ENCODE assay signal across 8 cellular contexts in the genomic region with DNA sequence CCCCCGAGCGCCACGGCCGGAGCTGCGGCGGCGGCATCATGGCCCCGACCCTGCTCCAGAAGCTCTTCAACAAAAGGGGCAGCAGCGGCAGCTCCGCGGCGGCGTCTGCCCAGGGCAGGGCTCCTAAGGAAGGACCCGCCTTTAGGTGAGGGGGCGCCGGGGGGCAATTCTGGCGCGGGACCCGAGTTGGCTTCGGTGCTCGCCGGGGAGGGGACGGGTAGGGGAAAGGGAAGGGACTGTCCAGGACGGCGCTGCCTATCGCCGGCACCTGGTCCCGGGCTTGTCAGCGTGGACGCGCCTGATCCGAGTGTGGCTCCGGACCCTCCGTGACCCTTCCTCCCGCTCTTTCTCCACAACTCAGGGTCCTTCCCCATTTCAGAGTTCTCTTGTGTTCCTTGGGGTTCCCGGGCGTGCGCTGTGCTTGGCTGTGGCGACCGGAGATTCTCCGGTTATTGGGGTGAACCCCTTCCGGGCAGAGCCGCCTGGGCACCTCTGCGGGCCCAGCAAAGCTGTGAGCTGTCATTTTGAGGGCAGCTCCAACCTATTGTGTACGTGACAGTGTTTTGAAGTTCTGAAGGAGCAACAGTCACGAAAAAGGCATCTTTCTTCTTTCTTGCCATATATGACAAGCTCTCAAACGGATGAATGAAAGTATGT. TPM values are rescaled to one million over a fixed set of nuclear protein-coding genes. Genes with fewer than 3 reads are reported as not detected.
DNase-seq lines count a peak whose midpoint lies in the region; ATAC-seq, FAIRE-seq and TF ChIP-seq lines count a peak whose summit lies in the region.

No MANE protein-coding gene starts in this region.

- H3K4me3 ChIP-seq in fibroblast of lung (replicated peaks in 1 of 4; ENCODE audit: control extremely low read depth in 1 of 4, insufficient read depth in 1 of 4, low read depth in 3 of 4, low read length in 4 of 4) (peak overlapping the region; percentile 75 to 92 (median 84)), neural cell (ENCODE audit: low read length) (peak overlapping the region; percentile 92), thoracic aorta (peak overlapping the region; percentile 81)

- H4K20me1 ChIP-seq in fibroblast of lung (ENCODE audit: control insufficient read depth, extremely low read depth, insufficient read depth, low read length) (no peaks in the 10 kb centered on the region), neural cell (ENCODE audit: insufficient read depth) (no peaks in the 10 kb centered on the region)

- peak overlapping the region; percentile 81 for H3K27ac ChIP-seq in fibroblast of lung (ENCODE audit: insufficient read depth, low read length)
- H3K27ac ChIP-seq in neural cell (ENCODE audit: low read length) = peak overlapping the region; percentile 89
- peak overlapping the region; percentile 85 to 89 for H3K27ac ChIP-seq in thoracic aorta

- H3K9ac ChIP-seq in fibroblast of lung (ENCODE audit: insufficient read depth, low read length) (peak overlapping the region; percentile 90), neural cell (ENCODE audit: low read length) (peak overlapping the region; percentile 92)

- no peaks in the 10 kb centered on the region for H3K9me3 ChIP-seq in fibroblast of lung (ENCODE audit: control insufficient read depth, insufficient read depth, low read depth, low read length)
- H3K9me3 ChIP-seq in neural cell (ENCODE audit: low read length) = no peaks in the 10 kb centered on the region
- H3K9me3 ChIP-seq in thoracic aorta = no peaks in the 10 kb centered on the region

- H3K9me2 ChIP-seq in neural cell (ENCODE audit: insufficient read depth, low read length) = no peaks in the 10 kb centered on the region

- H3K36me3 ChIP-seq in fibroblast of lung (ENCODE audit: control insufficient read depth, insufficient read depth, low read length) = no peaks in the 10 kb centered on the region
- no peaks in the 10 kb centered on the region for H3K36me3 ChIP-seq in neural cell (ENCODE audit: insufficient read depth, low read length)
- no peaks in the 10 kb centered on the region for H3K36me3 ChIP-seq in thoracic aorta

- H3K27me3 ChIP-seq in fibroblast of lung (ENCODE audit: control insufficient read depth, insufficient read depth, low read length) (no peaks in the 10 kb centered on the region), neural cell (ENCODE audit: insufficient read depth, low read depth, low read length) (no peaks in the 10 kb centered on the region), thoracic aorta (replicated peaks; ENCODE audit: insufficient read depth) (no peaks in the 10 kb centered on the region)

- H3F3A ChIP-seq in neural cell (ENCODE audit: insufficient read depth, low read length, poor library complexity, severe bottlenecking) = no peaks in the 10 kb centered on the region

- peak overlapping the region; percentile 90 for H3K4me2 ChIP-seq in fibroblast of lung (ENCODE audit: extremely low read depth, insufficient read depth, low read length)
- H3K4me2 ChIP-seq in neural cell (ENCODE audit: low read length) = peak overlapping the region; percentile 85

- FAIRE-seq in GM12892 (lab: Jason Lieb, UNC) = peak; percentile 40

- peak; percentile 68 for TF ChIP-seq EP300 in neural cell (conservative IDR thresholded peaks at IDR 0.05; ENCODE audit: poor library complexity, severe bottlenecking)

- H3K4me1 ChIP-seq in fibroblast of lung (ENCODE audit: control insufficient read depth, extremely low read depth, insufficient read depth, low read length) (no peaks in the 10 kb centered on the region), thoracic aorta (ENCODE audit: control insufficient read depth in 1 of 2, low read depth in 2 of 2) (peaks cover 13 to 55% of the 10 kb centered on the region in 2 donors)

- ATAC-seq in HG02759 (IDR thresholded peaks at IDR 0.05; ENCODE audit: unreplicated experiment) (peak; percentile 43), thoracic aorta (ENCODE audit: insufficient number of reproducible peaks, low FRiP score, low read depth) (no peak)

- TF ChIP-seq CTCF in fibroblast of lung (conservative IDR thresholded peaks at IDR 0.05 in 1 of 2, IDR thresholded peaks at IDR 0.05 in 1 of 2; ENCODE audit: low read depth in 1 of 2, low read length in 2 of 2) = no peak
- TF ChIP-seq CTCF in neural cell (IDR thresholded peaks at IDR 0.05; ENCODE audit: poor library complexity, severe bottlenecking) = no peak
- TF ChIP-seq CTCF in thoracic aorta (IDR thresholded peaks at IDR 0.05) = no peak

- peak; percentile 25 for TF ChIP-seq RAD21 in neural cell (conservative IDR thresholded peaks at IDR 0.05)

- H2AFZ ChIP-seq in fibroblast of lung (ENCODE audit: low read length) = peak overlapping the region; percentile 81
- H2AFZ ChIP-seq in neural cell (ENCODE audit: low read depth, low read length) = peak overlapping the region; percentile 29

- no peak for TF ChIP-seq POLR2A in GM12892 (IDR thresholded peaks at IDR 0.05; ENCODE audit: low read depth, low read length)

- peaks cover 36% of the 10 kb centered on the region for H3K79me2 ChIP-seq in fibroblast of lung (ENCODE audit: control insufficient read depth, insufficient read depth, low read length)
- H3K79me2 ChIP-seq in neural cell (replicated peaks; ENCODE audit: insufficient read depth, low read length) = peaks cover 64% of the 10 kb centered on the region

- DNase-seq in GM12892 (ENCODE audit: insufficient read length) (no peak), NOMO-1 (lab: John Stamatoyannopoulos, UW; ENCODE audit: unreplicated experiment in 2 of 2) (peak; percentile 12 to 27), activated T-helper 1 cell treated with Interleukin-2 at 50 U/mL for 16 hours (ENCODE audit: low read depth) (peak; percentile 28), fibroblast of lung (ENCODE audit: low read depth in 2 of 2) (peak; percentile 16 to 36), thoracic aorta (ENCODE audit: low spot score) (no peak), NCI-H2029 treated with DMSO at 0.1 percent for 48 hours (lab: John Stamatoyannopoulos, UW) (no peak)

TF ChIP-seq in neural cell, 6 proteins besides CTCF, POLR2A, EP300 and RAD21:
- TF ChIP-seq, protein P1, sequence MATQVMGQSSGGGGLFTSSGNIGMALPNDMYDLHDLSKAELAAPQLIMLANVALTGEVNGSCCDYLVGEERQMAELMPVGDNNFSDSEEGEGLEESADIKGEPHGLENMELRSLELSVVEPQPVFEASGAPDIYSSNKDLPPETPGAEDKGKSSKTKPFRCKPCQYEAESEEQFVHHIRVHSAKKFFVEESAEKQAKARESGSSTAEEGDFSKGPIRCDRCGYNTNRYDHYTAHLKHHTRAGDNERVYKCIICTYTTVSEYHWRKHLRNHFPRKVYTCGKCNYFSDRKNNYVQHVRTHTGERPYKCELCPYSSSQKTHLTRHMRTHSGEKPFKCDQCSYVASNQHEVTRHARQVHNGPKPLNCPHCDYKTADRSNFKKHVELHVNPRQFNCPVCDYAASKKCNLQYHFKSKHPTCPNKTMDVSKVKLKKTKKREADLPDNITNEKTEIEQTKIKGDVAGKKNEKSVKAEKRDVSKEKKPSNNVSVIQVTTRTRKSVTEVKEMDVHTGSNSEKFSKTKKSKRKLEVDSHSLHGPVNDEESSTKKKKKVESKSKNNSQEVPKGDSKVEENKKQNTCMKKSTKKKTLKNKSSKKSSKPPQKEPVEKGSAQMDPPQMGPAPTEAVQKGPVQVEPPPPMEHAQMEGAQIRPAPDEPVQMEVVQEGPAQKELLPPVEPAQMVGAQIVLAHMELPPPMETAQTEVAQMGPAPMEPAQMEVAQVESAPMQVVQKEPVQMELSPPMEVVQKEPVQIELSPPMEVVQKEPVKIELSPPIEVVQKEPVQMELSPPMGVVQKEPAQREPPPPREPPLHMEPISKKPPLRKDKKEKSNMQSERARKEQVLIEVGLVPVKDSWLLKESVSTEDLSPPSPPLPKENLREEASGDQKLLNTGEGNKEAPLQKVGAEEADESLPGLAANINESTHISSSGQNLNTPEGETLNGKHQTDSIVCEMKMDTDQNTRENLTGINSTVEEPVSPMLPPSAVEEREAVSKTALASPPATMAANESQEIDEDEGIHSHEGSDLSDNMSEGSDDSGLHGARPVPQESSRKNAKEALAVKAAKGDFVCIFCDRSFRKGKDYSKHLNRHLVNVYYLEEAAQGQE (IDR thresholded peaks at IDR 0.05; ENCODE audit: borderline replicate concordance) = no peak
- TF ChIP-seq MXI1 (conservative IDR thresholded peaks at IDR 0.05; ENCODE audit: poor library complexity, severe bottlenecking) (peak; percentile 49), EZH2 (IDR thresholded peaks at IDR 0.05; ENCODE audit: borderline replicate concordance, insufficient read depth, low read length, poor library complexity, severe bottlenecking) (no peak), TAF1 (IDR thresholded peaks at IDR 0.05; ENCODE audit: low read depth) (peak; percentile 10), POLR2AphosphoS5 (IDR thresholded peaks at IDR 0.05) (peak; percentile 59)

RNA-seq across cellular contexts. Expression of gene FNIP2, which starts 0.5 kb away (rescaled TPM):
- polyA plus RNA-seq in GM12892 (2012; ENCODE audit: missing spikeins) = 0.34 TPM
- 16.7 and 36.8 TPM in 2 replicates for total RNA-seq in fibroblast of lung
- polyA plus RNA-seq in fibroblast of lung = 11.7 and 16.9 TPM in 2 replicates
- polyA plus RNA-seq in fibroblast of lung (2012) = 7.2 and 10.8 TPM in 2 replicates
- 12.1 and 14.5 TPM in 2 replicates for polyA minus RNA-seq in fibroblast of lung (ENCODE audit: low replicate concordance)
- 51.7 and 54.6 TPM in 2 replicates for polyA plus RNA-seq in neural cell
- polyA minus RNA-seq in neural cell = 171 and 210 TPM in 2 replicates
- total RNA-seq in thoracic aorta = 100 to 1,000 TPM in 1 of 2 donors, 10 to 100 TPM in 1; 47.9 to 121 TPM

RNA-seq across cellular contexts. Expression of gene PPID, which starts 46.1 kb away (rescaled TPM):
- polyA plus RNA-seq in GM12892 (2012; ENCODE audit: missing spikeins) = 45.0 TPM
- total RNA-seq in fibroblast of lung (34.4 and 36.0 TPM in 2 replicates), thoracic aorta (10 to 100 TPM in 1 of 2 donors, 1 to 10 TPM in 1; 8.3 to 12.8 TPM)
- polyA plus RNA-seq in fibroblast of lung (18.4 and 23.6 TPM in 2 replicates), neural cell (45.7 and 65.2 TPM in 2 replicates)
- polyA plus RNA-seq in fibroblast of lung (2012) = 24.1 and 24.2 TPM in 2 replicates
- polyA minus RNA-seq in fibroblast of lung (ENCODE audit: low replicate concordance) (1.2 and 4.6 TPM in 2 replicates), neural cell (22.9 and 27.6 TPM in 2 replicates)

Comparison
In these comparisons a context has a peak if more than half of its experiments do, and no peak if none do; other contexts are left out.
1. DNase-seq: peak in NOMO-1 (2 of 2), activated T-helper 1 cell treated with Interleukin-2 at 50 U/mL for 16 hours (single experiment) and fibroblast of lung (2 of 2); none in GM12892 (single experiment), thoracic aorta (single experiment) and NCI-H2029 treated with DMSO at 0.1 percent for 48 hours (single experiment).
2. Peak in every context shown above with its lines, with median percentiles within 50 percentile points of each other: H3K27ac ChIP-seq and H3K4me3 ChIP-seq.